ENCODE assay signal across 21 cellular contexts in the genomic region with DNA sequence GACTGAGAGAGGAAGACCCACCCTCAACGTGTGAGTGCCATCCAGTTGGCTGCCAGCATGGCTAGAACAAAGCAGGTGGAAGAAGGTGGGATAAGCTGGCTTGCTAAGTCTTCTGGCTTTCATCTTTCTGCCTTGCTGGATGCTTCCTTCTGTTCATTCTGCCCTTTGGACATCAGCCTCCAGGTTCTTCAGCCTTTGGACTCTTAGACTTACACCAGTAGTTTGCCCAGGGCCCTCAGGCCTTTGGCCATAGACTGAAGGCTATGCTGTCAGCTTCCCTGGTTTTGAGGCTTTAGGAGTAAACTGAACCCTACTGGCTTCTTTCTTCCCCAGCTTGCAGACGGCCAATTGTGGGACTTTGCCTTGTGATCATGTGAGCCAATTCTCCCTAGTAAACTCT.
"Had no signal": no experiment of that assay in that cellular context is flagged by ENCODE, and none has a peak within 500 bp of the region (broad histone marks: within the 10 kb centered on the region; RNA-seq: fewer than 3 reads in every experiment).

No MANE protein-coding gene starts in this region.

- H3K4me3 ChIP-seq: body of pancreas, cardiac muscle cell, esophagus squamous epithelium, heart right ventricle, left ventricle myocardium inferior, stomach, suprapubic skin, tibial nerve had no signal

- DNase-seq: activated CD4-positive, CD25-positive, alpha-beta regulatory T cell treated with anti-CD3 and anti-CD28 coated beads, Interleukin-2, amount 50 U/mL, for 72 hours; activated CD8-positive, alpha-beta memory T cell treated with anti-CD3 and anti-CD28 coated beads, Interleukin-2, amount 50 U/mL, for 48 hours; activated gamma-delta T cell; activated naive CD4-positive, alpha-beta T cell treated with anti-CD3 and anti-CD28 coated beads, Interleukin-2, amount 50 U/mL, for 16 hours; activated naive CD8-positive, alpha-beta T cell treated with anti-CD3 and anti-CD28 coated beads, Interleukin-2, amount 50 U/mL, for 24 hours; activated T-cell treated with anti-CD3 and anti-CD28 coated beads, Interleukin-2, amount 50 U/mL, for 72 hours; body of pancreas; cortex of kidney; endodermal cell; esophagus squamous epithelium; heart right ventricle; left ventricle myocardium inferior; right cardiac atrium; stimulated activated CD4-positive, alpha-beta T cell treated with anti-CD3 and anti-CD28 coated beads, Interleukin-2, amount 100 ng/mL, for 24 hours; stomach had no signal

- H3K27ac ChIP-seq: body of pancreas, cardiac muscle cell, esophagus squamous epithelium, heart right ventricle, left ventricle myocardium inferior, parathyroid adenoma, stomach, suprapubic skin, tibial nerve, VCaP had no signal

- H3K4me1 ChIP-seq: body of pancreas, parathyroid adenoma had no signal

- H3K9ac ChIP-seq: parathyroid adenoma had no signal

- H3K36me3 ChIP-seq: cardiac muscle cell, esophagus squamous epithelium, heart right ventricle, left ventricle myocardium inferior, stomach, suprapubic skin, tibial nerve had no signal

- H3K27me3 ChIP-seq: body of pancreas, cardiac muscle cell, esophagus squamous epithelium, heart right ventricle, stomach, suprapubic skin, tibial nerve had no signal

- H3K9me3 ChIP-seq: body of pancreas, esophagus squamous epithelium, stomach, suprapubic skin, tibial nerve had no signal

- H3K79me2 ChIP-seq: parathyroid adenoma had no signal

- ATAC-seq: activated naive CD8-positive, alpha-beta T cell treated with anti-CD3 and anti-CD28 coated beads, Interleukin-2, amount 50 U/mL, for 24 hours; activated T-cell treated with anti-CD3 and anti-CD28 coated beads, Interleukin-2, amount 50 U/mL, for 72 hours; body of pancreas; heart right ventricle; right cardiac atrium; stimulated activated effector memory CD8-positive, alpha-beta T cell treated with anti-CD3 and anti-CD28 coated beads, Interleukin-12 subunit alpha, Interleukin-12 subunit beta, amount 100 ng/mL, for 72 hours had no signal

- H2AFZ ChIP-seq: parathyroid adenoma had no signal
